17 cellular contexts compared by ENCODE assay signal in genomic region chr3:37625051-37625450, GRCh38.
DNase-seq lines count a peak whose midpoint lies in the region; ATAC-seq and TF ChIP-seq lines count a peak whose summit lies in the region.
"Had no signal": no experiment of that assay in that cellular context is flagged by ENCODE, and none has a peak within 500 bp of the region (broad histone marks: within the 10 kb centered on the region; RNA-seq: fewer than 3 reads in every experiment).

No MANE protein-coding gene starts in this region.

- H3K27ac ChIP-seq in esophagus muscularis mucosa (replicated peaks in 1 of 4) (peak overlapping the region in 1 of 4 donors; percentile 14), vagina (peak overlapping the region; percentile 8), foreskin keratinocyte (no peak overlapping the region)
- H3K27ac ChIP-seq: SK-N-MC had no signal

- TF ChIP-seq CTCF in esophagus muscularis mucosa (IDR thresholded peaks at IDR 0.05) (no peak), vagina (IDR thresholded peaks at IDR 0.05) (no peak), foreskin keratinocyte (conservative IDR thresholded peaks at IDR 0.05) (no peak)

- intact Hi-C loops in left ventricle myocardium superior (cut with micrococcal nuclease): no loop called here
- intact Hi-C loops in cardiac septum (cut with DNase I): no loop called here
- intact Hi-C loops in esophagus muscularis mucosa (cut with DNase I): no loop called here
- intact Hi-C loops in vagina (cut with DNase I): no loop called here

- in situ Hi-C loops in SK-MEL-5 (cut with HindIII; ENCODE audit: low pct_unique_long_range_greater_than_20kb, low sequenced_read_pairs): no loop called here

- H3K9me3 ChIP-seq in esophagus muscularis mucosa (no peaks in the 10 kb centered on the region), vagina (no peaks in the 10 kb centered on the region)
- H3K9me3 ChIP-seq: MG63 had no signal

- TF ChIP-seq EP300 in esophagus muscularis mucosa (IDR thresholded peaks at IDR 0.05): no peak

- ATAC-seq in left ventricle myocardium superior (peak; percentile 9), foreskin keratinocyte (no peak)
- ATAC-seq: CD8-positive, alpha-beta T cell; HepG2 had no signal

- H3K36me3 ChIP-seq in esophagus muscularis mucosa (peaks cover 0 to 16% (median 7%) of the 10 kb centered on the region in 4 donors), vagina (no peaks in the 10 kb centered on the region)
- H3K36me3 ChIP-seq: MG63 had no signal

- no peaks in the 10 kb centered on the region for H3K27me3 ChIP-seq in esophagus muscularis mucosa
- no peaks in the 10 kb centered on the region for H3K27me3 ChIP-seq in vagina
- no peaks in the 10 kb centered on the region for H3K27me3 ChIP-seq in foreskin keratinocyte
- H3K27me3 ChIP-seq: MG63 had no signal

- peaks cover 31 to 81% (median 78%) of the 10 kb centered on the region in 4 donors for H3K4me1 ChIP-seq in esophagus muscularis mucosa
- H3K4me1 ChIP-seq in vagina: peaks cover 49% of the 10 kb centered on the region
- no peaks in the 10 kb centered on the region for H3K4me1 ChIP-seq in foreskin keratinocyte

- no peak for DNase-seq in left ventricle myocardium superior
- no peak for DNase-seq in cardiac septum (ENCODE audit: low spot score)
- peak; percentile 51 for DNase-seq in SK-MEL-5 (ENCODE audit: low read depth, low spot score)
- peak; percentile 55 for DNase-seq in esophagus muscularis mucosa (ENCODE audit: extremely low spot score)
- peak in 1 of 2 donors; percentile 62 for DNase-seq in vagina (ENCODE audit: extremely low spot score in 2 of 2)
- DNase-seq in epidermal melanocyte (ENCODE audit: insufficient read length, low spot score): no peak
- DNase-seq in NCI-H187 (lab: John Stamatoyannopoulos, UW): no peak
- DNase-seq in foreskin keratinocyte: no peak
- DNase-seq: CD8-positive, alpha-beta T cell; MG63; NCI-H1105 treated with DMSO at 0.1 percent for 48 hours; NCI-H2029; NCI-H2227 treated with DMSO at 0.1 percent for 48 hours; NCI-H524 treated with DMSO at 0.1 percent for 48 hours; OCI-M1 had no signal

- TF ChIP-seq POLR2A in esophagus muscularis mucosa (IDR thresholded peaks at IDR 0.05; ENCODE audit: low read depth) (no peak), vagina (IDR thresholded peaks at IDR 0.05) (no peak)

- 78% methylated on average over 2 of the region's 2 CpGs for WGBS in esophagus muscularis mucosa

- H3K4me3 ChIP-seq in esophagus muscularis mucosa (no peak overlapping the region), vagina (no peak overlapping the region)
- H3K4me3 ChIP-seq: MG63, SK-N-MC had no signal

Comparison
In these comparisons a context has a peak if more than half of its experiments do, and no peak if none do; other contexts are left out.
1. DNase-seq: peak in SK-MEL-5 (single experiment) and esophagus muscularis mucosa (single experiment); none in left ventricle myocardium superior (single experiment), cardiac septum (single experiment), epidermal melanocyte (single experiment), NCI-H187 (0 of 2) and foreskin keratinocyte (0 of 2).